24 cellular contexts compared by ENCODE assay signal in genomic region chr20:41162396-41162795, GRCh38. TPM values are rescaled to one million over a fixed set of nuclear protein-coding genes. Genes with fewer than 3 reads are reported as not detected.
DNase-seq lines count a peak whose midpoint lies in the region; ATAC-seq and TF ChIP-seq lines count a peak whose summit lies in the region.
"Had no signal": no experiment of that assay in that cellular context is flagged by ENCODE, and none has a peak within 500 bp of the region (broad histone marks: within the 10 kb centered on the region; RNA-seq: fewer than 3 reads in every experiment).

No MANE protein-coding gene starts in this region.

- no peaks in the 10 kb centered on the region for H3K9me3 ChIP-seq in CD8-positive, alpha-beta memory T cell (ENCODE audit: low read length)
- no peaks in the 10 kb centered on the region for H3K9me3 ChIP-seq in ascending aorta
- H3K9me3 ChIP-seq: BLaER1 treated with 17β-estradiol and CSF1 and Interleukin-3, amounts not matched to agents 10 nM and 100 nM; body of pancreas; spleen; stomach had no signal

- peaks cover 72% of the 10 kb centered on the region for H3K4me1 Mint-ChIP-seq in activated T-cell treated with anti-CD3 and anti-CD28 coated beads, Interleukin-2, amount 50 U/mL, for 24 hours (ENCODE audit: low read depth)
- H3K4me1 Mint-ChIP-seq in CD8-positive, alpha-beta memory T cell = peaks cover 72 to 82% (median 78%) of the 10 kb centered on the region in 3 donors

- peaks cover 71% of the 10 kb centered on the region for H3K4me1 ChIP-seq in CD8-positive, alpha-beta memory T cell (ENCODE audit: insufficient read depth, low read length)
- H3K4me1 ChIP-seq in ascending aorta = peaks cover 0 to 13% of the 10 kb centered on the region in 2 donors

- POLR2A ChIA-PET in CD8-positive, alpha-beta memory T cell (lab: Charles Lee) = no interaction called here

- H3K4me3 ChIP-seq in CD8-positive, alpha-beta memory T cell (ENCODE audit: low read length) = no peak overlapping the region
- no peak overlapping the region for H3K4me3 ChIP-seq in ascending aorta
- H3K4me3 ChIP-seq: BLaER1 treated with 17β-estradiol and CSF1 and Interleukin-3, amounts not matched to agents 10 nM and 100 nM; body of pancreas; GM23248; spleen; stomach had no signal

- peaks cover 72% of the 10 kb centered on the region for H3K36me3 ChIP-seq in CD8-positive, alpha-beta memory T cell (ENCODE audit: insufficient read depth, low read length)
- peaks cover 64 to 65% of the 10 kb centered on the region in 2 donors for H3K36me3 ChIP-seq in ascending aorta

- peak overlapping the region; percentile 89 for H3K27ac Mint-ChIP-seq in activated T-cell treated with anti-CD3 and anti-CD28 coated beads, Interleukin-2, amount 50 U/mL, for 24 hours
- peak overlapping the region; percentile 90 to 99 (median 94) for H3K27ac Mint-ChIP-seq in CD8-positive, alpha-beta memory T cell

- H3K27me3 ChIP-seq in CD8-positive, alpha-beta memory T cell (ENCODE audit: insufficient read depth, low read length, poor library complexity, severe bottlenecking) = no peaks in the 10 kb centered on the region
- H3K27me3 ChIP-seq in ascending aorta = no peaks in the 10 kb centered on the region
- H3K27me3 ChIP-seq: body of pancreas, spleen, stomach had no signal

- H3K4me3 Mint-ChIP-seq in activated T-cell treated with anti-CD3 and anti-CD28 coated beads, Interleukin-2, amount 50 U/mL, for 24 hours = no peak overlapping the region
- H3K4me3 Mint-ChIP-seq in CD8-positive, alpha-beta memory T cell = peak overlapping the region in 6 of 7 donors; percentile 18 to 85 (median 66)
- H3K4me3 Mint-ChIP-seq: type B pancreatic cell had no signal

- no peaks in the 10 kb centered on the region for H3K9me3 Mint-ChIP-seq in activated T-cell treated with anti-CD3 and anti-CD28 coated beads, Interleukin-2, amount 50 U/mL, for 24 hours
- H3K9me3 Mint-ChIP-seq in CD8-positive, alpha-beta memory T cell = no peaks in the 10 kb centered on the region
- H3K9me3 Mint-ChIP-seq: naive B cell, type B pancreatic cell had no signal

- TF ChIP-seq CTCF in ascending aorta (IDR thresholded peaks at IDR 0.05) = no peak

- DNase-seq in activated T-cell treated with anti-CD3 and anti-CD28 coated beads, Interleukin-2, amount 50 U/mL, for 24 hours = no peak
- DNase-seq in activated T-cell treated with anti-CD3 and anti-CD28 coated beads, Interleukin-2, amount 50 U/mL, for 48 hours = no peak
- DNase-seq in CD8-positive, alpha-beta memory T cell = no peak
- DNase-seq in ascending aorta (ENCODE audit: low spot score in 2 of 2) = no peak
- DNase-seq in posterior vena cava (ENCODE audit: low spot score) = peak; percentile 78
- no peak for DNase-seq in effector CD8-positive, alpha-beta T cell (lab: John Stamatoyannopoulos, UW)
- no peak for DNase-seq in ureter (ENCODE audit: low spot score)
- DNase-seq: body of pancreas; GM23248; Kasumi-1; kidney glomerular epithelial cell; mesendoderm; naive B cell; NCI-H1092; NCI-H2029; NCI-H226; NCI-H748 treated with DMSO at 0.1 percent for 48 hours; spleen; stimulated activated CD4-positive, alpha-beta T cell treated with anti-CD3 and anti-CD28 coated beads, Interleukin-4, amount 100 ng/mL, for 24 hours; stomach had no signal

- ATAC-seq in GM19324 (IDR thresholded peaks at IDR 0.05; ENCODE audit: low FRiP score, unreplicated experiment) = no peak
- ATAC-seq: activated CD4-positive, CD25-positive, alpha-beta regulatory T cell treated with anti-CD3 and anti-CD28 coated beads, Interleukin-2, amount 50 U/mL, for 24 hours; body of pancreas had no signal

- H3K27ac ChIP-seq in CD8-positive, alpha-beta memory T cell (ENCODE audit: low read depth, low read length) = peak overlapping the region; percentile 24
- H3K27ac ChIP-seq in ascending aorta = peak overlapping the region; percentile 7 to 43
- H3K27ac ChIP-seq: BLaER1 treated with 17β-estradiol and CSF1 and Interleukin-3, amounts not matched to agents 10 nM and 100 nM; body of pancreas; GM23248 had no signal

- CTCF ChIA-PET in CD8-positive, alpha-beta memory T cell (lab: Charles Lee) = interaction anchor here (0.9 to 15.5 kb wide), 3 partner anchors 10 to 26 kb away, joined by 3 to 193 read pairs (median 4); partner anchors contain the start of gene PLCG1

- no peaks in the 10 kb centered on the region for H3K27me3 Mint-ChIP-seq in activated T-cell treated with anti-CD3 and anti-CD28 coated beads, Interleukin-2, amount 50 U/mL, for 24 hours
- H3K27me3 Mint-ChIP-seq in CD8-positive, alpha-beta memory T cell = peaks cover 0 to 1% of the 10 kb centered on the region in 2 donors
- H3K27me3 Mint-ChIP-seq: type B pancreatic cell had no signal

- intact Hi-C loops in ascending aorta (cut with DNase I) (no loop called here), posterior vena cava (cut with DNase I) (no loop called here)

- peaks cover 85% of the 10 kb centered on the region for H3K36me3 Mint-ChIP-seq in activated T-cell treated with anti-CD3 and anti-CD28 coated beads, Interleukin-2, amount 50 U/mL, for 24 hours (ENCODE audit: low read depth)
- H3K36me3 Mint-ChIP-seq in CD8-positive, alpha-beta memory T cell = peaks cover 24 to 78% (median 35%) of the 10 kb centered on the region in 3 donors

RNA-seq across cellular contexts. Expression of gene PLCG1, which starts 25.1 kb away (rescaled TPM):
- 100 to 1,000 TPM; 104 to 108 TPM for total RNA-seq in CD8-positive, alpha-beta memory T cell
- polyA plus RNA-seq in CD8-positive, alpha-beta memory T cell = 73.5 TPM
- total RNA-seq in ascending aorta (168 TPM), posterior vena cava (10 to 100 TPM; 81.0 to 83.0 TPM), ureter (96.3 TPM)
